Comparison of ENCODE assay signal across 13 cellular contexts in genomic region chr1:8496473-8496872, GRCh38.
DNase-seq lines count a peak whose midpoint lies in the region; ATAC-seq and TF ChIP-seq lines count a peak whose summit lies in the region.
"Had no signal": no experiment of that assay in that cellular context is flagged by ENCODE, and none has a peak within 500 bp of the region (broad histone marks: within the 10 kb centered on the region; RNA-seq: fewer than 3 reads in every experiment).

No MANE protein-coding gene starts in this region.

- no peaks in the 10 kb centered on the region for H3K27me3 ChIP-seq in BLaER1 treated with 17β-estradiol and CSF1 and Interleukin-3, amounts not matched to agents 10 nM and 100 nM

- peak; percentile 45 for ATAC-seq in GM19035 (IDR thresholded peaks at IDR 0.05; ENCODE audit: unreplicated experiment)

- peaks cover 0 to 12% (median 3%) of the 10 kb centered on the region in 11 experiments; a peak in 7 of 22 replicates for H3K9me3 ChIP-seq in BLaER1 treated with 17β-estradiol and CSF1 and Interleukin-3, amounts not matched to agents 10 nM and 100 nM (replicated peaks in 1 of 11)
- H3K9me3 ChIP-seq in mesodermal cell (ENCODE audit: control insufficient read depth, low read length): no peaks in the 10 kb centered on the region

- no peak overlapping the region for H3K9ac ChIP-seq in BLaER1 treated with 17β-estradiol and CSF1 and Interleukin-3, amounts not matched to agents 10 nM and 100 nM

- DNase-seq in superior temporal gyrus (ENCODE audit: extremely low spot score) (no peak), NCI-H510A treated with DMSO at 0.1 percent for 48 hours (lab: John Stamatoyannopoulos, UW) (no peak), substantia nigra (lab: John Stamatoyannopoulos, UW) (no peak)
- DNase-seq in stimulated activated CD4-positive, alpha-beta T cell treated with anti-CD3 and anti-CD28 coated beads, Interleukin-2, amount 100 ng/mL, for 48 hours: no peak
- DNase-seq: amygdala, C1 segment of cervical spinal cord, NCI-H345, T-helper 9 cell had no signal

- peak overlapping the region in 6 of 11 experiments; percentile 43 to 71 (median 66); a peak in 7 of 22 replicates for H3K27ac ChIP-seq in BLaER1 treated with 17β-estradiol and CSF1 and Interleukin-3, amounts not matched to agents 10 nM and 100 nM
- H3K27ac ChIP-seq in mesodermal cell (ENCODE audit: low read depth, low read length, severe bottlenecking) (peak overlapping the region; percentile 49), substantia nigra (ENCODE audit: low read depth, low read length, poor library complexity, severe bottlenecking) (no peak overlapping the region)

- TF ChIP-seq POLR2A in Raji (IDR thresholded peaks at IDR 0.05; ENCODE audit: insufficient read depth, low read depth, low read length): 0 out of 2 replicates have a peak, but pooled peaks have one; percentile 11

- WGBS in mesodermal cell (ENCODE audit: insufficient coverage in 2 of 2), 2 experiments: 97 to 98% methylated on average over 8 of the region's 8 CpGs

- peaks cover 54 to 90% (median 78%) of the 10 kb centered on the region in 11 experiments for H3K36me3 ChIP-seq in BLaER1 treated with 17β-estradiol and CSF1 and Interleukin-3, amounts not matched to agents 10 nM and 100 nM
- H3K36me3 ChIP-seq in mesodermal cell (ENCODE audit: control insufficient read depth, insufficient read depth, low read length): peaks cover 71% of the 10 kb centered on the region

- peaks cover 20 to 40% (median 26%) of the 10 kb centered on the region in 10 experiments for H3K4me1 ChIP-seq in BLaER1 treated with 17β-estradiol and CSF1 and Interleukin-3, amounts not matched to agents 10 nM and 100 nM
- H3K4me1 ChIP-seq in mesodermal cell (ENCODE audit: control insufficient read depth, insufficient read depth, low read length, poor library complexity, severe bottlenecking): peaks cover 26% of the 10 kb centered on the region

- H4K20me1 ChIP-seq in BLaER1 treated with 17β-estradiol and CSF1 and Interleukin-3, amounts not matched to agents 10 nM and 100 nM: peaks cover 0 to 63% (median 13%) of the 10 kb centered on the region in 11 experiments; a peak in 16 of 22 replicates

- H3K4me2 ChIP-seq in BLaER1 treated with 17β-estradiol and CSF1 and Interleukin-3, amounts not matched to agents 10 nM and 100 nM: no peak overlapping the region
- H3K4me2 ChIP-seq: smooth muscle cell had no signal

- no peak overlapping the region for H3K4me3 ChIP-seq in BLaER1 treated with 17β-estradiol and CSF1 and Interleukin-3, amounts not matched to agents 10 nM and 100 nM
- no peak overlapping the region for H3K4me3 ChIP-seq in mesodermal cell (ENCODE audit: extremely low read depth, insufficient read depth, low read length, poor library complexity, severe bottlenecking)
- H3K4me3 ChIP-seq: smooth muscle cell had no signal
